Comparison of ENCODE assay signal across 13 cellular contexts in genomic region chr12:101777476-101777875, GRCh38. TPM values are rescaled to one million over a fixed set of nuclear protein-coding genes. Genes with fewer than 3 reads are reported as not detected.
DNase-seq lines count a peak whose midpoint lies in the region; ATAC-seq and TF ChIP-seq lines count a peak whose summit lies in the region.
"Had no signal": no experiment of that assay in that cellular context is flagged by ENCODE, and none has a peak within 500 bp of the region (broad histone marks: within the 10 kb centered on the region; RNA-seq: fewer than 3 reads in every experiment).

No MANE protein-coding gene starts in this region.

- no peak overlapping the region for H3K4me3 ChIP-seq in breast epithelium
- no peak overlapping the region for H3K4me3 ChIP-seq in mammary epithelial cell (replicated peaks in 1 of 3; ENCODE audit: insufficient read depth in 1 of 3, low read depth in 2 of 3, low read length in 3 of 3)
- H3K4me3 ChIP-seq in suprapubic skin, result no peak overlapping the region
- H3K4me3 ChIP-seq: SK-N-MC had no signal

- no peaks in the 10 kb centered on the region for H3K36me3 ChIP-seq in breast epithelium
- H3K36me3 ChIP-seq in mammary epithelial cell (ENCODE audit: insufficient read depth, low read length), result no peaks in the 10 kb centered on the region
- peaks cover 10% of the 10 kb centered on the region for H3K36me3 ChIP-seq in suprapubic skin

- TF ChIP-seq POLR2A in breast epithelium (IDR thresholded peaks at IDR 0.05) (no peak), suprapubic skin (IDR thresholded peaks at IDR 0.05) (no peak)

- ATAC-seq in left colon (peak; percentile 38), GM18861 (IDR thresholded peaks at IDR 0.05; ENCODE audit: unreplicated experiment) (no peak)

- no peak for TF ChIP-seq EP300 in suprapubic skin (IDR thresholded peaks at IDR 0.05)

- H3K27me3 ChIP-seq in breast epithelium (no peaks in the 10 kb centered on the region), mammary epithelial cell (ENCODE audit: insufficient read depth, low read length) (no peaks in the 10 kb centered on the region), suprapubic skin (no peaks in the 10 kb centered on the region)

- POLR2A ChIA-PET in RWPE1 (lab: Yijun Ruan, JAX; ENCODE audit: low non-redundant PET), result no interaction called here

- intact Hi-C loops in breast epithelium (cut with DNase I; ENCODE audit: low total_unique reads), result no loop called here
- intact Hi-C loops in mammary epithelial cell (cut with micrococcal nuclease), result no loop called here
- intact Hi-C loops in left colon (cut with DNase I, micrococcal nuclease), result loop anchor here in 1 of 2 donors (10.0 kb wide), 1 partner anchor 57 kb away; the partner anchor contains the start of gene GNPTAB

- no peaks in the 10 kb centered on the region for H3K79me2 ChIP-seq in mammary epithelial cell (ENCODE audit: insufficient read depth, low read length)

- dilution Hi-C loops in mammary epithelial cell (cut with HindIII; ENCODE audit: low sequenced_read_pairs), result no loop called here

- H3K4me1 ChIP-seq in breast epithelium (no peaks in the 10 kb centered on the region), mammary epithelial cell (ENCODE audit: insufficient read depth, low read length) (no peaks in the 10 kb centered on the region), suprapubic skin (no peaks in the 10 kb centered on the region)

- CTCF ChIA-PET in mammary epithelial cell (lab: Charles Lee; ENCODE audit: low non-redundant PET) (no interaction called here), RWPE1 (lab: Yijun Ruan, JAX) (no interaction called here)

- DNase-seq in breast epithelium (ENCODE audit: low spot score in 2 of 2), result no peak
- DNase-seq in mammary epithelial cell, result no peak
- peak; percentile 28 for DNase-seq in SKM-1 treated with dmso at 0.1 percent for 144 hours (lab: John Stamatoyannopoulos, UW; ENCODE audit: unreplicated experiment)
- DNase-seq in left colon, result no peak
- DNase-seq in suprapubic skin (ENCODE audit: low spot score in 2 of 2), result no peak
- DNase-seq in NCI-H1417 treated with DMSO at 0.1 percent for 48 hours (lab: John Stamatoyannopoulos, UW), result no peak
- no peak for DNase-seq in RWPE1 (ENCODE audit: low spot score)
- DNase-seq: activated naive CD8-positive, alpha-beta T cell treated with anti-CD3 and anti-CD28 coated beads, Interleukin-2, amount 10 ng/mL, durations not matched to agents 7 days and 5 days; NCI-H526 treated with DMSO at 0.1 percent for 48 hours; stimulated activated CD4-positive, alpha-beta T cell treated with anti-CD3 and anti-CD28 coated beads, Interleukin-12 subunit alpha, Interleukin-12 subunit beta, amount 100 ng/mL, for 4 hours; stimulated activated CD8-positive, alpha-beta memory T cell treated with anti-CD3 and anti-CD28 coated beads, Interleukin-4, amount 100 ng/mL, for 48 hours had no signal

- H3K4me2 ChIP-seq in mammary epithelial cell (ENCODE audit: insufficient read depth, low read depth, low read length), result no peak overlapping the region

- H3K9ac ChIP-seq in mammary epithelial cell (ENCODE audit: insufficient read depth, low read length), result no peak overlapping the region

- BruUV-seq in mammary epithelial cell (replicated peaks; lab: Mats Ljungman, UMichigan), result no TSS peak

- H3K27ac ChIP-seq in breast epithelium (peak overlapping the region; percentile 20 to 59), mammary epithelial cell (ENCODE audit: insufficient read depth, low read depth, low read length) (no peak overlapping the region), suprapubic skin (peak overlapping the region; percentile 4), RWPE1 (no peak overlapping the region)
- H3K27ac ChIP-seq: SK-N-MC had no signal

- no peaks in the 10 kb centered on the region for H4K20me1 ChIP-seq in mammary epithelial cell (ENCODE audit: insufficient read depth, low read length)

- in situ Hi-C loops in mammary epithelial cell (cut with MboI; ENCODE audit: low sequenced_read_pairs in 2 of 2), result no loop called here

- H2AFZ ChIP-seq in mammary epithelial cell (ENCODE audit: low read depth, low read length), result no peak overlapping the region

- no peaks in the 10 kb centered on the region for H3K9me3 ChIP-seq in breast epithelium
- H3K9me3 ChIP-seq in mammary epithelial cell (replicated peaks; ENCODE audit: insufficient read depth, low read length), result no peaks in the 10 kb centered on the region
- no peaks in the 10 kb centered on the region for H3K9me3 ChIP-seq in suprapubic skin

- WGBS in mammary epithelial cell (ENCODE audit: low coverage, missing lambda C conversion rate), result 80% methylated on average over 3 of the region's 3 CpGs
- 67% methylated on average over 3 of the region's 3 CpGs for WGBS in suprapubic skin

- TF ChIP-seq CTCF in breast epithelium (IDR thresholded peaks at IDR 0.05) (no peak), mammary epithelial cell (conservative IDR thresholded peaks at IDR 0.05 in 1 of 2, IDR thresholded peaks at IDR 0.05 in 1 of 2; ENCODE audit: extremely low read depth in 1 of 2, insufficient read depth in 1 of 2, low read depth in 1 of 2, low read length in 2 of 2) (no peak), suprapubic skin (IDR thresholded peaks at IDR 0.05) (no peak), RWPE1 (conservative IDR thresholded peaks at IDR 0.05; ENCODE audit: low read depth) (no peak)

RNA-seq across cellular contexts. Expression of gene SYCP3, which starts 38.2 kb away (rescaled TPM):
- under 1 TPM in 2 of 3 donors, not detected in 1; 0.16 to 0.33 TPM for total RNA-seq in breast epithelium
- total RNA-seq in mammary epithelial cell, result under 1 TPM in 1 of 2 donors, not detected in 1; 0.50 TPM
- not detected for polyA plus RNA-seq in mammary epithelial cell
- not detected for polyA minus RNA-seq in mammary epithelial cell
- under 1 TPM; 0.15 to 0.20 TPM for total RNA-seq in left colon
- total RNA-seq in suprapubic skin, result under 1 TPM in 1 of 4 donors, not detected in 3; 0.24 TPM

RNA-seq across cellular contexts. Expression of gene GNPTAB, which starts 53.3 kb away (rescaled TPM):
- 10 to 100 TPM; 37.4 to 59.0 (median 39.7) TPM for total RNA-seq in breast epithelium
- total RNA-seq in mammary epithelial cell, result 10 to 100 TPM; 36.1 to 52.2 TPM
- 20.4 TPM for polyA plus RNA-seq in mammary epithelial cell
- polyA minus RNA-seq in mammary epithelial cell, result 70.1 TPM
- total RNA-seq in left colon, result 10 to 100 TPM; 90.2 to 95.1 TPM
- 10 to 100 TPM; 25.0 to 68.2 (median 45.8) TPM for total RNA-seq in suprapubic skin

Comparison
In these comparisons a context has a peak if more than half of its experiments do, and no peak if none do; other contexts are left out.
1. H3K27ac ChIP-seq: peak in breast epithelium (2 of 2) and suprapubic skin (single experiment); none in mammary epithelial cell (single experiment) and RWPE1 (single experiment).